2 cellular contexts compared by ENCODE assay signal in the genomic region with DNA sequence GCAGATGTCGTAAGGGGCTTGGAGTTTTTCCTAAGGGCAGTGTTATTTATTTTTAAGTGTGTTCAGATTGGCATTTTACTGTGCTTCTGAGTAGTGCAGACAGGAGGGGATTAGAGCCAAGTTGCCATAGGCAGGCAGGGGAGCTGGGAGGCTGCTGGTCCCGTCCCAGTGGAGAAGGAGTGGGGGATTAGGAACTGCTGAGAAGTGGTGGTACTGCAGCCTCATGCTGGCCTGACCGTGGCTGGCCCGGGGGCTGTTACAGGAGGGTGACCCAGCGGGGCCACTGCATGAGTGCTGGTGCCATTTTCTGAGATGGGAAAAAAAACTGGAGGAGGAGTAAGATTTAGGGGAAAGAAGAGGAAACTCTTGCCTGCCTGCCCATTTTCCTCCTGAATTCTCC.
TF ChIP-seq lines count a peak whose summit lies in the region.

No MANE protein-coding gene starts in this region.

TF ChIP-seq in H1, 55 proteins besides CTCF, POLR2A, EP300 and RAD21 (continued from another document and continues in another):
- TF ChIP-seq, protein P1, sequence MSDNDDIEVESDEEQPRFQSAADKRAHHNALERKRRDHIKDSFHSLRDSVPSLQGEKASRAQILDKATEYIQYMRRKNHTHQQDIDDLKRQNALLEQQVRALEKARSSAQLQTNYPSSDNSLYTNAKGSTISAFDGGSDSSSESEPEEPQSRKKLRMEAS (IDR thresholded peaks at IDR 0.05): no peak
- TF ChIP-seq MAFK (IDR thresholded peaks at IDR 0.05; ENCODE audit: low read depth, low read length) (no peak), TBP (IDR thresholded peaks at IDR 0.05; ENCODE audit: low read depth, low read length) (no peak), SP2 (IDR thresholded peaks at IDR 0.05; ENCODE audit: low read length) (no peak), CBX5 (IDR thresholded peaks at IDR 0.05; ENCODE audit: low read depth, low read length) (no peak), HDAC2 (IDR thresholded peaks at IDR 0.05; ENCODE audit: borderline replicate concordance in 1 of 2, low read depth in 2 of 2, low read length in 2 of 2) (no peak), ASH2L (IDR thresholded peaks at IDR 0.05; ENCODE audit: low read length) (no peak), CHD2 (IDR thresholded peaks at IDR 0.05; ENCODE audit: low read length) (no peak), CTBP2 (IDR thresholded peaks at IDR 0.05; ENCODE audit: borderline replicate concordance, insufficient read depth, insufficient read length, low read length) (no peak), SIN3A (conservative IDR thresholded peaks at IDR 0.05 in 1 of 2, IDR thresholded peaks at IDR 0.05 in 1 of 2; ENCODE audit: low read depth in 1 of 2, low read length in 2 of 2) (no peak)
- TF ChIP-seq, protein P2, sequence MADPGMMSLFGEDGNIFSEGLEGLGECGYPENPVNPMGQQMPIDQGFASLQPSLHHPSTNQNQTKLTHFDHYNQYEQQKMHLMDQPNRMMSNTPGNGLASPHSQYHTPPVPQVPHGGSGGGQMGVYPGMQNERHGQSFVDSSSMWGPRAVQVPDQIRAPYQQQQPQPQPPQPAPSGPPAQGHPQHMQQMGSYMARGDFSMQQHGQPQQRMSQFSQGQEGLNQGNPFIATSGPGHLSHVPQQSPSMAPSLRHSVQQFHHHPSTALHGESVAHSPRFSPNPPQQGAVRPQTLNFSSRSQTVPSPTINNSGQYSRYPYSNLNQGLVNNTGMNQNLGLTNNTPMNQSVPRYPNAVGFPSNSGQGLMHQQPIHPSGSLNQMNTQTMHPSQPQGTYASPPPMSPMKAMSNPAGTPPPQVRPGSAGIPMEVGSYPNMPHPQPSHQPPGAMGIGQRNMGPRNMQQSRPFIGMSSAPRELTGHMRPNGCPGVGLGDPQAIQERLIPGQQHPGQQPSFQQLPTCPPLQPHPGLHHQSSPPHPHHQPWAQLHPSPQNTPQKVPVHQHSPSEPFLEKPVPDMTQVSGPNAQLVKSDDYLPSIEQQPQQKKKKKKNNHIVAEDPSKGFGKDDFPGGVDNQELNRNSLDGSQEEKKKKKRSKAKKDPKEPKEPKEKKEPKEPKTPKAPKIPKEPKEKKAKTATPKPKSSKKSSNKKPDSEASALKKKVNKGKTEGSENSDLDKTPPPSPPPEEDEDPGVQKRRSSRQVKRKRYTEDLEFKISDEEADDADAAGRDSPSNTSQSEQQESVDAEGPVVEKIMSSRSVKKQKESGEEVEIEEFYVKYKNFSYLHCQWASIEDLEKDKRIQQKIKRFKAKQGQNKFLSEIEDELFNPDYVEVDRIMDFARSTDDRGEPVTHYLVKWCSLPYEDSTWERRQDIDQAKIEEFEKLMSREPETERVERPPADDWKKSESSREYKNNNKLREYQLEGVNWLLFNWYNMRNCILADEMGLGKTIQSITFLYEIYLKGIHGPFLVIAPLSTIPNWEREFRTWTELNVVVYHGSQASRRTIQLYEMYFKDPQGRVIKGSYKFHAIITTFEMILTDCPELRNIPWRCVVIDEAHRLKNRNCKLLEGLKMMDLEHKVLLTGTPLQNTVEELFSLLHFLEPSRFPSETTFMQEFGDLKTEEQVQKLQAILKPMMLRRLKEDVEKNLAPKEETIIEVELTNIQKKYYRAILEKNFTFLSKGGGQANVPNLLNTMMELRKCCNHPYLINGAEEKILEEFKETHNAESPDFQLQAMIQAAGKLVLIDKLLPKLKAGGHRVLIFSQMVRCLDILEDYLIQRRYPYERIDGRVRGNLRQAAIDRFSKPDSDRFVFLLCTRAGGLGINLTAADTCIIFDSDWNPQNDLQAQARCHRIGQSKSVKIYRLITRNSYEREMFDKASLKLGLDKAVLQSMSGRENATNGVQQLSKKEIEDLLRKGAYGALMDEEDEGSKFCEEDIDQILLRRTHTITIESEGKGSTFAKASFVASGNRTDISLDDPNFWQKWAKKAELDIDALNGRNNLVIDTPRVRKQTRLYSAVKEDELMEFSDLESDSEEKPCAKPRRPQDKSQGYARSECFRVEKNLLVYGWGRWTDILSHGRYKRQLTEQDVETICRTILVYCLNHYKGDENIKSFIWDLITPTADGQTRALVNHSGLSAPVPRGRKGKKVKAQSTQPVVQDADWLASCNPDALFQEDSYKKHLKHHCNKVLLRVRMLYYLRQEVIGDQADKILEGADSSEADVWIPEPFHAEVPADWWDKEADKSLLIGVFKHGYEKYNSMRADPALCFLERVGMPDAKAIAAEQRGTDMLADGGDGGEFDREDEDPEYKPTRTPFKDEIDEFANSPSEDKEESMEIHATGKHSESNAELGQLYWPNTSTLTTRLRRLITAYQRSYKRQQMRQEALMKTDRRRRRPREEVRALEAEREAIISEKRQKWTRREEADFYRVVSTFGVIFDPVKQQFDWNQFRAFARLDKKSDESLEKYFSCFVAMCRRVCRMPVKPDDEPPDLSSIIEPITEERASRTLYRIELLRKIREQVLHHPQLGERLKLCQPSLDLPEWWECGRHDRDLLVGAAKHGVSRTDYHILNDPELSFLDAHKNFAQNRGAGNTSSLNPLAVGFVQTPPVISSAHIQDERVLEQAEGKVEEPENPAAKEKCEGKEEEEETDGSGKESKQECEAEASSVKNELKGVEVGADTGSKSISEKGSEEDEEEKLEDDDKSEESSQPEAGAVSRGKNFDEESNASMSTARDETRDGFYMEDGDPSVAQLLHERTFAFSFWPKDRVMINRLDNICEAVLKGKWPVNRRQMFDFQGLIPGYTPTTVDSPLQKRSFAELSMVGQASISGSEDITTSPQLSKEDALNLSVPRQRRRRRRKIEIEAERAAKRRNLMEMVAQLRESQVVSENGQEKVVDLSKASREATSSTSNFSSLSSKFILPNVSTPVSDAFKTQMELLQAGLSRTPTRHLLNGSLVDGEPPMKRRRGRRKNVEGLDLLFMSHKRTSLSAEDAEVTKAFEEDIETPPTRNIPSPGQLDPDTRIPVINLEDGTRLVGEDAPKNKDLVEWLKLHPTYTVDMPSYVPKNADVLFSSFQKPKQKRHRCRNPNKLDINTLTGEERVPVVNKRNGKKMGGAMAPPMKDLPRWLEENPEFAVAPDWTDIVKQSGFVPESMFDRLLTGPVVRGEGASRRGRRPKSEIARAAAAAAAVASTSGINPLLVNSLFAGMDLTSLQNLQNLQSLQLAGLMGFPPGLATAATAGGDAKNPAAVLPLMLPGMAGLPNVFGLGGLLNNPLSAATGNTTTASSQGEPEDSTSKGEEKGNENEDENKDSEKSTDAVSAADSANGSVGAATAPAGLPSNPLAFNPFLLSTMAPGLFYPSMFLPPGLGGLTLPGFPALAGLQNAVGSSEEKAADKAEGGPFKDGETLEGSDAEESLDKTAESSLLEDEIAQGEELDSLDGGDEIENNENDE (IDR thresholded peaks at IDR 0.05; ENCODE audit: insufficient replicate concordance, low read length): no peak
- TF ChIP-seq, protein P3, sequence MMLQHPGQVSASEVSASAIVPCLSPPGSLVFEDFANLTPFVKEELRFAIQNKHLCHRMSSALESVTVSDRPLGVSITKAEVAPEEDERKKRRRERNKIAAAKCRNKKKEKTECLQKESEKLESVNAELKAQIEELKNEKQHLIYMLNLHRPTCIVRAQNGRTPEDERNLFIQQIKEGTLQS (IDR thresholded peaks at IDR 0.05; ENCODE audit: insufficient read depth, low read depth, low read length): no peak
- TF ChIP-seq, protein P4, sequence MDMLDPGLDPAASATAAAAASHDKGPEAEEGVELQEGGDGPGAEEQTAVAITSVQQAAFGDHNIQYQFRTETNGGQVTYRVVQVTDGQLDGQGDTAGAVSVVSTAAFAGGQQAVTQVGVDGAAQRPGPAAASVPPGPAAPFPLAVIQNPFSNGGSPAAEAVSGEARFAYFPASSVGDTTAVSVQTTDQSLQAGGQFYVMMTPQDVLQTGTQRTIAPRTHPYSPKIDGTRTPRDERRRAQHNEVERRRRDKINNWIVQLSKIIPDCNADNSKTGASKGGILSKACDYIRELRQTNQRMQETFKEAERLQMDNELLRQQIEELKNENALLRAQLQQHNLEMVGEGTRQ (IDR thresholded peaks at IDR 0.05; ENCODE audit: low read length): no peak

TF ChIP-seq in neural cell, 6 proteins besides CTCF, POLR2A, EP300 and RAD21 (continued from another document):
- TF ChIP-seq, protein P5, sequence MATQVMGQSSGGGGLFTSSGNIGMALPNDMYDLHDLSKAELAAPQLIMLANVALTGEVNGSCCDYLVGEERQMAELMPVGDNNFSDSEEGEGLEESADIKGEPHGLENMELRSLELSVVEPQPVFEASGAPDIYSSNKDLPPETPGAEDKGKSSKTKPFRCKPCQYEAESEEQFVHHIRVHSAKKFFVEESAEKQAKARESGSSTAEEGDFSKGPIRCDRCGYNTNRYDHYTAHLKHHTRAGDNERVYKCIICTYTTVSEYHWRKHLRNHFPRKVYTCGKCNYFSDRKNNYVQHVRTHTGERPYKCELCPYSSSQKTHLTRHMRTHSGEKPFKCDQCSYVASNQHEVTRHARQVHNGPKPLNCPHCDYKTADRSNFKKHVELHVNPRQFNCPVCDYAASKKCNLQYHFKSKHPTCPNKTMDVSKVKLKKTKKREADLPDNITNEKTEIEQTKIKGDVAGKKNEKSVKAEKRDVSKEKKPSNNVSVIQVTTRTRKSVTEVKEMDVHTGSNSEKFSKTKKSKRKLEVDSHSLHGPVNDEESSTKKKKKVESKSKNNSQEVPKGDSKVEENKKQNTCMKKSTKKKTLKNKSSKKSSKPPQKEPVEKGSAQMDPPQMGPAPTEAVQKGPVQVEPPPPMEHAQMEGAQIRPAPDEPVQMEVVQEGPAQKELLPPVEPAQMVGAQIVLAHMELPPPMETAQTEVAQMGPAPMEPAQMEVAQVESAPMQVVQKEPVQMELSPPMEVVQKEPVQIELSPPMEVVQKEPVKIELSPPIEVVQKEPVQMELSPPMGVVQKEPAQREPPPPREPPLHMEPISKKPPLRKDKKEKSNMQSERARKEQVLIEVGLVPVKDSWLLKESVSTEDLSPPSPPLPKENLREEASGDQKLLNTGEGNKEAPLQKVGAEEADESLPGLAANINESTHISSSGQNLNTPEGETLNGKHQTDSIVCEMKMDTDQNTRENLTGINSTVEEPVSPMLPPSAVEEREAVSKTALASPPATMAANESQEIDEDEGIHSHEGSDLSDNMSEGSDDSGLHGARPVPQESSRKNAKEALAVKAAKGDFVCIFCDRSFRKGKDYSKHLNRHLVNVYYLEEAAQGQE (IDR thresholded peaks at IDR 0.05; ENCODE audit: borderline replicate concordance): no peak
